Comparison of ENCODE assay signal across 11 cellular contexts in the genomic region with DNA sequence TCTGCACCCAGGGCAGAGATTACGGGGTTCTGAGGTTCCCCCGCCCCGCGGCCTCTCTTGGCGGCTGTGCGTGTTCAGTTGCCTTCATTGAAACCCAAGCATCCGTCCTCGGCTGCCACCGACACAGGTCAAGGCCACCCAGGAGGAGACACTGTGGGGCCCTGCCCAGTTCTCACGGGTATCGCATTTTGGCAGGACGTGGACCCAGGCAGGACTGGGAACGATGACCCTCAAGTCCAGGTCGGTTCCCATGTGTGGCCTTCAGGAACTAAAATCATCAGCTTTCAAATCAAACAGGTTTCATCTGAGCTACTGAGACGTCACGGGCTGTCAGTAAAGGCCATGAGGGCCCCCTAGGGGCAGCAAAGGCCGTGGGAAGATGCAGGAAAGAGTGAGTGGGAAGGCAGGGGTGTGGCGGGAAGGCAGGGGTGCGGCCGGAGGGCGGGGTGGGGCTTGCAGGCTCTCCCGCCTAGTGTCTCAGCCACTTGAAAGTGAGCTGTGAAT. TPM values are rescaled to one million over a fixed set of nuclear protein-coding genes. Genes with fewer than 3 reads are reported as not detected.
DNase-seq lines count a peak whose midpoint lies in the region; ATAC-seq and TF ChIP-seq lines count a peak whose summit lies in the region.
"Had no signal": no experiment of that assay in that cellular context is flagged by ENCODE, and none has a peak within 500 bp of the region (broad histone marks: within the 10 kb centered on the region; RNA-seq: fewer than 3 reads in every experiment).

No MANE protein-coding gene starts in this region.

- H3K79me2 ChIP-seq in mammary epithelial cell (ENCODE audit: insufficient read depth, low read length) = no peaks in the 10 kb centered on the region

- dilution Hi-C loops in mammary epithelial cell (cut with HindIII; ENCODE audit: low sequenced_read_pairs) = no loop called here

- H3K27ac Mint-ChIP-seq in MCF 10A (ENCODE audit: low read depth, unreplicated experiment) = no peak overlapping the region

- intact Hi-C loops in MCF 10A (cut with micrococcal nuclease) (no loop called here), mammary epithelial cell (cut with micrococcal nuclease) (no loop called here), thyroid gland (cut with DNase I) (no loop called here)

- H3K4me3 ChIP-seq in mammary epithelial cell (replicated peaks in 1 of 3; ENCODE audit: insufficient read depth in 1 of 3, low read depth in 2 of 3, low read length in 3 of 3) = no peak overlapping the region
- no peak overlapping the region for H3K4me3 ChIP-seq in fibroblast of villous mesenchyme (ENCODE audit: low read depth, low read length)
- H3K4me3 ChIP-seq in thyroid gland (replicated peaks in 1 of 3) = no peak overlapping the region
- H3K4me3 ChIP-seq: psoas muscle had no signal

- H4K20me1 ChIP-seq in mammary epithelial cell (ENCODE audit: insufficient read depth, low read length) = no peaks in the 10 kb centered on the region

- H3K4me1 Mint-ChIP-seq in MCF 10A (ENCODE audit: insufficient read depth, unreplicated experiment) = peaks cover 5% of the 10 kb centered on the region

- CTCF ChIA-PET in MCF 10A (lab: Yijun Ruan, JAX) = interaction anchor here (0.6 kb wide), 1 partner anchor 1760 kb away, joined by 4 read pairs; no protein-coding TSS in a partner anchor
- CTCF ChIA-PET in mammary epithelial cell (lab: Charles Lee; ENCODE audit: low non-redundant PET) = interaction anchor here (0.6 kb wide), 1 partner anchor 37 kb away, joined by 4 read pairs; no protein-coding TSS in a partner anchor

- WGBS in mammary epithelial cell (ENCODE audit: low coverage, missing lambda C conversion rate) = 92% methylated on average over 5 of the region's 22 CpGs
- WGBS in thyroid gland, 2 donors = 67 to 72% methylated on average over 18 to 21 of the region's 22 CpGs

- no peaks in the 10 kb centered on the region for H3K9me3 Mint-ChIP-seq in MCF 10A (ENCODE audit: unreplicated experiment)

- H3K4me1 ChIP-seq in mammary epithelial cell (ENCODE audit: insufficient read depth, low read length) (peaks cover 4% of the 10 kb centered on the region), thyroid gland (peaks cover 0 to 5% of the 10 kb centered on the region in 2 donors)
- H3K4me1 ChIP-seq: psoas muscle had no signal

- peak; percentile 15 for ATAC-seq in stimulated activated naive CD8-positive, alpha-beta T cell treated with anti-CD3 and anti-CD28 coated beads, Interleukin-15, Interleukin-2, amounts not matched to agents 100 U/mL and 50 U/mL, for 24 hours
- ATAC-seq in GM19467 (IDR thresholded peaks at IDR 0.05; ENCODE audit: unreplicated experiment) = no peak
- ATAC-seq: psoas muscle had no signal

- no TSS peak for BruUV-seq in MCF 10A (replicated peaks; lab: Mats Ljungman, UMichigan)
- no TSS peak for BruUV-seq in mammary epithelial cell (replicated peaks; lab: Mats Ljungman, UMichigan)

- H3K9ac ChIP-seq in mammary epithelial cell (ENCODE audit: insufficient read depth, low read length) = no peak overlapping the region

- H3K36me3 ChIP-seq in mammary epithelial cell (ENCODE audit: insufficient read depth, low read length) (no peaks in the 10 kb centered on the region), thyroid gland (no peaks in the 10 kb centered on the region)

- no peak for TF ChIP-seq POLR2A in thyroid gland (IDR thresholded peaks at IDR 0.05)

- H3K27ac ChIP-seq in mammary epithelial cell (ENCODE audit: insufficient read depth, low read depth, low read length) = no peak overlapping the region
- H3K27ac ChIP-seq in thyroid gland = no peak overlapping the region
- H3K27ac ChIP-seq: psoas muscle had no signal

- H3K36me3 Mint-ChIP-seq in MCF 10A (ENCODE audit: insufficient read depth, unreplicated experiment) = peaks cover 5% of the 10 kb centered on the region

- no peak overlapping the region for H3K4me3 Mint-ChIP-seq in MCF 10A (ENCODE audit: unreplicated experiment)

- no peak overlapping the region for H2AFZ ChIP-seq in mammary epithelial cell (ENCODE audit: low read depth, low read length)

- POLR2A ChIA-PET in MCF 10A (lab: Yijun Ruan, JAX) = no interaction called here

- H3K9me3 ChIP-seq in mammary epithelial cell (replicated peaks; ENCODE audit: insufficient read depth, low read length) (no peaks in the 10 kb centered on the region), thyroid gland (no peaks in the 10 kb centered on the region)
- H3K9me3 ChIP-seq: psoas muscle had no signal

- no peaks in the 10 kb centered on the region for H3K27me3 Mint-ChIP-seq in MCF 10A (ENCODE audit: insufficient read depth, unreplicated experiment)

- DNase-seq in MCF 10A (ENCODE audit: unreplicated experiment) = peak; percentile 35
- no peak for DNase-seq in mammary epithelial cell
- peak; percentile 33 for DNase-seq in RKO (ENCODE audit: low spot score)
- DNase-seq in fibroblast of villous mesenchyme (ENCODE audit: low read depth) = peak; percentile 15
- DNase-seq in stimulated activated naive CD8-positive, alpha-beta T cell treated with anti-CD3 and anti-CD28 coated beads, Interleukin-15, Interleukin-2, amounts not matched to agents 100 U/mL and 50 U/mL, for 24 hours = peak; percentile 57
- no peak for DNase-seq in thyroid gland
- no peak for DNase-seq in inferior parietal cortex (ENCODE audit: extremely low spot score)
- DNase-seq: Calu3, KG1 had no signal

- TF ChIP-seq CTCF in MCF 10A (IDR thresholded peaks at IDR 0.05; ENCODE audit: unreplicated experiment) = no peak
- TF ChIP-seq CTCF in mammary epithelial cell (conservative IDR thresholded peaks at IDR 0.05 in 1 of 2, IDR thresholded peaks at IDR 0.05 in 1 of 2; ENCODE audit: extremely low read depth in 1 of 2, insufficient read depth in 1 of 2, low read depth in 1 of 2, low read length in 2 of 2) = no peak
- TF ChIP-seq CTCF in fibroblast of villous mesenchyme (IDR thresholded peaks at IDR 0.05; ENCODE audit: insufficient read depth, low read depth, low read length) = peak; percentile 5
- no peak for TF ChIP-seq CTCF in thyroid gland (IDR thresholded peaks at IDR 0.05)

- no peak overlapping the region for H3K4me2 ChIP-seq in mammary epithelial cell (ENCODE audit: insufficient read depth, low read depth, low read length)

- no peaks in the 10 kb centered on the region for H3K27me3 ChIP-seq in mammary epithelial cell (ENCODE audit: insufficient read depth, low read length)
- H3K27me3 ChIP-seq in thyroid gland = no peaks in the 10 kb centered on the region

- in situ Hi-C loops in mammary epithelial cell (cut with MboI; ENCODE audit: low sequenced_read_pairs in 2 of 2) = loop anchor here in 1 of 2 donors (25.0 kb wide), 1 partner anchor 2005 kb away; no protein-coding TSS in a partner anchor

RNA-seq across cellular contexts. Expression of a gene that starts 7.0 kb away (rescaled TPM):
- total RNA-seq in MCF 10A (2022) (22.4 and 24.4 TPM in 2 replicates), mammary epithelial cell (10 to 100 TPM; 26.8 to 30.8 TPM), fibroblast of villous mesenchyme (25.4 and 31.1 TPM in 2 replicates), thyroid gland (10 to 100 TPM; 27.3 to 36.6 (median 32.7) TPM)
- 41.3 TPM for polyA plus RNA-seq in mammary epithelial cell
- polyA minus RNA-seq in mammary epithelial cell = 41.9 TPM

RNA-seq across cellular contexts. Expression of a gene that starts 49.8 kb away (rescaled TPM):
- 4.5 and 4.8 TPM in 2 replicates for total RNA-seq in MCF 10A (2022)
- total RNA-seq in mammary epithelial cell = 1 to 10 TPM; 3.3 to 4.8 TPM
- polyA plus RNA-seq in mammary epithelial cell = 5.5 TPM
- 6.7 TPM for polyA minus RNA-seq in mammary epithelial cell
- total RNA-seq in fibroblast of villous mesenchyme = 4.7 and 6.8 TPM in 2 replicates
- 1 to 10 TPM; 5.1 to 8.6 (median 6.8) TPM for total RNA-seq in thyroid gland

RNA-seq across cellular contexts. Expression of a gene that starts 50.1 kb away (rescaled TPM):
- total RNA-seq in MCF 10A (2022) = 68.7 and 74.1 TPM in 2 replicates
- 10 to 100 TPM; 39.2 to 76.6 TPM for total RNA-seq in mammary epithelial cell
- polyA plus RNA-seq in mammary epithelial cell = 26.1 TPM
- 39.2 TPM for polyA minus RNA-seq in mammary epithelial cell
- 28.1 and 31.6 TPM in 2 replicates for total RNA-seq in fibroblast of villous mesenchyme
- 10 to 100 TPM; 26.0 to 41.6 (median 30.8) TPM for total RNA-seq in thyroid gland

Comparison
In these comparisons a context has a peak if more than half of its experiments do, and no peak if none do; other contexts are left out.
1. DNase-seq: peak in MCF 10A (single experiment), RKO (single experiment), fibroblast of villous mesenchyme (single experiment) and stimulated activated naive CD8-positive, alpha-beta T cell treated with anti-CD3 and anti-CD28 coated beads, Interleukin-15, Interleukin-2, amounts not matched to agents 100 U/mL and 50 U/mL, for 24 hours (single experiment); none in mammary epithelial cell (single experiment), thyroid gland (0 of 2) and inferior parietal cortex (single experiment).